Comparison of ENCODE assay signal across 16 cellular contexts in genomic region chr15:46089438-46090044, GRCh38.
DNase-seq lines count a peak whose midpoint lies in the region; ATAC-seq lines count a peak whose summit lies in the region.
"Had no signal": no experiment of that assay in that cellular context is flagged by ENCODE, and none has a peak within 500 bp of the region (broad histone marks: within the 10 kb centered on the region; RNA-seq: fewer than 3 reads in every experiment).

No MANE protein-coding gene starts in this region.

- no peaks in the 10 kb centered on the region for H4K20me1 ChIP-seq in BLaER1

- peaks cover 10% of the 10 kb centered on the region for H3K4me1 ChIP-seq in BLaER1

- ATAC-seq in naive thymus-derived CD8-positive, alpha-beta T cell, result no peak

- H3K27ac ChIP-seq in BLaER1, result no peak overlapping the region

- no peak overlapping the region for H3K9ac ChIP-seq in BLaER1

- CTCF ChIA-PET in activated naive CD4-positive, alpha-beta T cell treated with anti-CD3 and anti-CD28 coated beads for 36 hours (lab: Charles Lee), result interaction anchor here (0.6 kb wide), 1 partner anchor 936 kb away, joined by 4 read pairs; no protein-coding TSS in a partner anchor

- POLR2A ChIA-PET in naive thymus-derived CD8-positive, alpha-beta T cell (lab: Charles Lee), result no interaction called here

- no peak overlapping the region for H3K27ac Mint-ChIP-seq in naive thymus-derived CD8-positive, alpha-beta T cell
- H3K27ac Mint-ChIP-seq in activated naive CD4-positive, alpha-beta T cell treated with anti-CD3 and anti-CD28 coated beads for 36 hours, result no peak overlapping the region
- H3K27ac Mint-ChIP-seq: CD4-positive, CD25-positive, alpha-beta regulatory T cell had no signal

- no peaks in the 10 kb centered on the region for H3K9me3 ChIP-seq in BLaER1

- peak overlapping the region; percentile 31; the same call in 1 of the 2 replicates for H3K4me2 ChIP-seq in BLaER1

- H3K36me3 ChIP-seq in BLaER1, result no peaks in the 10 kb centered on the region

- no peak overlapping the region for H3K4me3 Mint-ChIP-seq in naive thymus-derived CD8-positive, alpha-beta T cell
- no peak overlapping the region for H3K4me3 Mint-ChIP-seq in activated naive CD4-positive, alpha-beta T cell treated with anti-CD3 and anti-CD28 coated beads for 36 hours
- H3K4me3 Mint-ChIP-seq: CD4-positive, CD25-positive, alpha-beta regulatory T cell had no signal

- DNase-seq in HS-5 (ENCODE audit: low read depth) (peak; percentile 6), SK-N-DZ (ENCODE audit: low spot score) (peak; percentile 30), lung microvascular endothelial cell (ENCODE audit: low read depth in 2 of 2) (peak; percentile 48 to 53), hypothalamus (lab: John Stamatoyannopoulos, UW) (no peak), NCI-H774 (lab: John Stamatoyannopoulos, UW) (no peak)
- no peak for DNase-seq in naive thymus-derived CD8-positive, alpha-beta T cell
- no peak for DNase-seq in activated naive CD4-positive, alpha-beta T cell treated with anti-CD3 and anti-CD28 coated beads for 36 hours
- DNase-seq: ACHN; AML-193; CD4-positive, CD25-positive, alpha-beta regulatory T cell; KBM-7; MV-4-11; NCI-H2081; NCI-H345; NCI-H526 treated with DMSO at 0.1 percent for 48 hours had no signal

- peaks cover 0 to 18% (median 2%) of the 10 kb centered on the region in 5 donors for H3K27me3 Mint-ChIP-seq in naive thymus-derived CD8-positive, alpha-beta T cell
- H3K27me3 Mint-ChIP-seq in activated naive CD4-positive, alpha-beta T cell treated with anti-CD3 and anti-CD28 coated beads for 36 hours (ENCODE audit: low read depth), result no peaks in the 10 kb centered on the region
- H3K27me3 Mint-ChIP-seq: CD4-positive, CD25-positive, alpha-beta regulatory T cell had no signal

- H3K36me3 Mint-ChIP-seq in naive thymus-derived CD8-positive, alpha-beta T cell, result peaks cover 0 to 6% (median 0%) of the 10 kb centered on the region in 3 donors
- no peaks in the 10 kb centered on the region for H3K36me3 Mint-ChIP-seq in activated naive CD4-positive, alpha-beta T cell treated with anti-CD3 and anti-CD28 coated beads for 36 hours (ENCODE audit: low read depth)
- H3K36me3 Mint-ChIP-seq: CD4-positive, CD25-positive, alpha-beta regulatory T cell had no signal

- peaks cover 0 to 9% (median 3%) of the 10 kb centered on the region in 9 donors for H3K9me3 Mint-ChIP-seq in naive thymus-derived CD8-positive, alpha-beta T cell
- H3K9me3 Mint-ChIP-seq in activated naive CD4-positive, alpha-beta T cell treated with anti-CD3 and anti-CD28 coated beads for 36 hours, result peaks cover 5% of the 10 kb centered on the region

- H3K4me3 ChIP-seq in BLaER1, result no peak overlapping the region

- intact Hi-C loops in activated naive CD4-positive, alpha-beta T cell treated with anti-CD3 and anti-CD28 coated beads for 36 hours (cut with micrococcal nuclease), result loop anchor here (5.0 kb wide), 1 partner anchor 223 kb away; no protein-coding TSS in a partner anchor

- H3K27me3 ChIP-seq in BLaER1, result no peaks in the 10 kb centered on the region

- H3K4me1 Mint-ChIP-seq in naive thymus-derived CD8-positive, alpha-beta T cell, result no peaks in the 10 kb centered on the region
- H3K4me1 Mint-ChIP-seq in activated naive CD4-positive, alpha-beta T cell treated with anti-CD3 and anti-CD28 coated beads for 36 hours (ENCODE audit: low read depth), result no peaks in the 10 kb centered on the region
- H3K4me1 Mint-ChIP-seq: CD4-positive, CD25-positive, alpha-beta regulatory T cell had no signal

Comparison
In these comparisons a context has a peak if more than half of its experiments do, and no peak if none do; other contexts are left out.
1. DNase-seq: peak in HS-5 (single experiment), SK-N-DZ (single experiment) and lung microvascular endothelial cell (2 of 2); none in hypothalamus (0 of 51), naive thymus-derived CD8-positive, alpha-beta T cell (0 of 10), NCI-H774 (single experiment) and activated naive CD4-positive, alpha-beta T cell treated with anti-CD3 and anti-CD28 coated beads for 36 hours (single experiment).